10 cellular contexts compared by ENCODE assay signal in genomic region chr2:12452211-12452610, GRCh38.
DNase-seq lines count a peak whose midpoint lies in the region; ATAC-seq and TF ChIP-seq lines count a peak whose summit lies in the region.
"Had no signal": no experiment of that assay in that cellular context is flagged by ENCODE, and none has a peak within 500 bp of the region (broad histone marks: within the 10 kb centered on the region; RNA-seq: fewer than 3 reads in every experiment).

No MANE protein-coding gene starts in this region.

- no peak for DNase-seq in CD4-positive, alpha-beta T cell
- DNase-seq in NB4 (ENCODE audit: low read depth), result peak; percentile 86
- peak; percentile 93 for DNase-seq in amniotic epithelial cell (ENCODE audit: low read depth)
- no peak for DNase-seq in naive thymus-derived CD4-positive, alpha-beta T cell
- DNase-seq in middle frontal gyrus (ENCODE audit: extremely low spot score, low spot score), result no peak
- no peak for DNase-seq in caudate nucleus (lab: John Stamatoyannopoulos, UW)
- no peak for DNase-seq in retina
- DNase-seq: SW 1271 had no signal

- peaks cover 16 to 17% of the 10 kb centered on the region in 2 donors for H3K4me1 ChIP-seq in naive thymus-derived CD4-positive, alpha-beta T cell (ENCODE audit: control insufficient read depth in 2 of 2, insufficient read depth in 2 of 2, low read length in 2 of 2)

- no peaks in the 10 kb centered on the region for H3K36me3 ChIP-seq in naive thymus-derived CD4-positive, alpha-beta T cell (ENCODE audit: control insufficient read depth in 2 of 3, insufficient read depth in 3 of 3, low read length in 3 of 3)

- POLR2A ChIA-PET in CD4-positive, alpha-beta T cell (lab: Charles Lee), result interaction anchor here (0.5 to 2.4 kb wide), 8 partner anchors 10 to 265 kb away, joined by 3 to 20 read pairs (median 4); partner anchors contain the start of gene TRIB2
- POLR2A ChIA-PET in naive thymus-derived CD4-positive, alpha-beta T cell (lab: Charles Lee), result interaction anchor here (0.9 to 1.2 kb wide), 4 partner anchors 9 to 265 kb away, joined by 3 to 8 read pairs (median 4); partner anchors contain the start of gene TRIB2

- no peaks in the 10 kb centered on the region for H3K27me3 Mint-ChIP-seq in CD4-positive, alpha-beta T cell
- H3K27me3 Mint-ChIP-seq in naive thymus-derived CD4-positive, alpha-beta T cell, result no peaks in the 10 kb centered on the region

- peak overlapping the region; percentile 55 for H3K4me3 Mint-ChIP-seq in CD4-positive, alpha-beta T cell
- peak overlapping the region; percentile 54 to 80 (median 73) for H3K4me3 Mint-ChIP-seq in naive thymus-derived CD4-positive, alpha-beta T cell

- H3K27ac ChIP-seq in CD4-positive, alpha-beta T cell (ENCODE audit: low read depth, low read length), result no peak overlapping the region
- H3K27ac ChIP-seq in naive thymus-derived CD4-positive, alpha-beta T cell (ENCODE audit: low read depth, low read length), result peak overlapping the region; percentile 36
- H3K27ac ChIP-seq in caudate nucleus (ENCODE audit: low read depth, low read length), result no peak overlapping the region

- ATAC-seq in CD4-positive, alpha-beta T cell (ENCODE audit: poor library complexity), result no peak
- peak; percentile 37 for ATAC-seq in naive thymus-derived CD4-positive, alpha-beta T cell
- ATAC-seq in GM21723 (IDR thresholded peaks at IDR 0.05; ENCODE audit: unreplicated experiment), result no peak
- ATAC-seq: body of pancreas had no signal

- no peak for TF ChIP-seq POLR2A in NB4 (IDR thresholded peaks at IDR 0.05; ENCODE audit: extremely low read depth, insufficient read length)

- intact Hi-C loops in CD4-positive, alpha-beta T cell (cut with DNase I, micrococcal nuclease), result loop anchor here in 1 of 2 experiments (5.0 kb wide), 1 partner anchor 45 kb away; no protein-coding TSS in a partner anchor
- intact Hi-C loops in naive thymus-derived CD4-positive, alpha-beta T cell (cut with micrococcal nuclease), result loop anchor here in 1 of 2 donors (2.0 kb wide), 1 partner anchor 21 kb away; no protein-coding TSS in a partner anchor

- H3K27ac Mint-ChIP-seq in CD4-positive, alpha-beta T cell, result peak overlapping the region; percentile 75
- peak overlapping the region; percentile 61 to 89 (median 83) for H3K27ac Mint-ChIP-seq in naive thymus-derived CD4-positive, alpha-beta T cell

- TF ChIP-seq CTCF in CD4-positive, alpha-beta T cell (IDR thresholded peaks at IDR 0.05), result no peak
- no peak for TF ChIP-seq CTCF in NB4 (IDR thresholded peaks at IDR 0.05; ENCODE audit: low read depth, low read length)

- CTCF ChIA-PET in CD4-positive, alpha-beta T cell (lab: Charles Lee), result interaction anchor here (0.7 to 1.3 kb wide), 2 partner anchors 107 to 153 kb away, joined by 3 read pairs; no protein-coding TSS in a partner anchor
- CTCF ChIA-PET in naive thymus-derived CD4-positive, alpha-beta T cell (lab: Charles Lee), result interaction anchor here (1.0 to 1.9 kb wide), 2 partner anchors 83 to 264 kb away, joined by 3 to 8 read pairs; partner anchors contain the start of gene TRIB2

- peak overlapping the region; percentile 54 for H3K4me3 ChIP-seq in NB4 (ENCODE audit: low read depth, low read length)
- peak overlapping the region; percentile 29 for H3K4me3 ChIP-seq in naive thymus-derived CD4-positive, alpha-beta T cell (ENCODE audit: low read length)
- H3K4me3 ChIP-seq: body of pancreas had no signal

- H3K27me3 ChIP-seq in CD4-positive, alpha-beta T cell (ENCODE audit: control insufficient read depth, insufficient read depth, low read length), result no peaks in the 10 kb centered on the region
- H3K27me3 ChIP-seq in naive thymus-derived CD4-positive, alpha-beta T cell (ENCODE audit: control insufficient read depth in 2 of 2, insufficient read depth in 2 of 2, low read length in 2 of 2), result no peaks in the 10 kb centered on the region
- H3K27me3 ChIP-seq: body of pancreas had no signal

- no peaks in the 10 kb centered on the region for H3K36me3 Mint-ChIP-seq in CD4-positive, alpha-beta T cell (ENCODE audit: low read depth)
- peaks cover 0 to 5% (median 0%) of the 10 kb centered on the region in 5 donors for H3K36me3 Mint-ChIP-seq in naive thymus-derived CD4-positive, alpha-beta T cell

- H3K9me3 Mint-ChIP-seq in CD4-positive, alpha-beta T cell, result no peaks in the 10 kb centered on the region
- H3K9me3 Mint-ChIP-seq in naive thymus-derived CD4-positive, alpha-beta T cell, result peaks cover 0 to 7% (median 0%) of the 10 kb centered on the region in 11 donors

- H3K9me3 ChIP-seq in CD4-positive, alpha-beta T cell (ENCODE audit: control insufficient read depth, low read length), result no peaks in the 10 kb centered on the region
- H3K9me3 ChIP-seq in naive thymus-derived CD4-positive, alpha-beta T cell (ENCODE audit: control insufficient read depth in 2 of 3, low read length in 3 of 3), result no peaks in the 10 kb centered on the region
- H3K9me3 ChIP-seq: body of pancreas had no signal

- peaks cover 54% of the 10 kb centered on the region for H3K4me1 Mint-ChIP-seq in CD4-positive, alpha-beta T cell (ENCODE audit: low read depth)
- H3K4me1 Mint-ChIP-seq in naive thymus-derived CD4-positive, alpha-beta T cell, result peaks cover 26 to 59% (median 44%) of the 10 kb centered on the region in 7 donors

Comparison
In these comparisons a context has a peak if more than half of its experiments do, and no peak if none do; other contexts are left out.
1. DNase-seq: peak in NB4 (single experiment) and amniotic epithelial cell (single experiment); none in CD4-positive, alpha-beta T cell (0 of 10), naive thymus-derived CD4-positive, alpha-beta T cell (0 of 9), middle frontal gyrus (single experiment), caudate nucleus (0 of 61) and retina (single experiment).